8 cellular contexts compared by ENCODE assay signal in genomic region chr12:15789215-15790171, GRCh38. TPM values are rescaled to one million over a fixed set of nuclear protein-coding genes. Genes with fewer than 3 reads are reported as not detected.
DNase-seq lines count a peak whose midpoint lies in the region; TF ChIP-seq lines count a peak whose summit lies in the region.

Gene EPS8 (minus strand): TSS chr12:15789388. CDS start chr12:15682951, 106,437 bp downstream.

- no peaks in the 10 kb centered on the region for H4K20me1 ChIP-seq in H9 (ENCODE audit: control insufficient read depth, insufficient read depth, insufficient read length)

- H3K23ac ChIP-seq in H9 (ENCODE audit: insufficient read length, low read depth, low read length): no peak within 1 kb of the TSS

- no peak within 1 kb of the TSS for H2BK15ac ChIP-seq in H9 (ENCODE audit: low read depth, low read length)

- H2AK5ac ChIP-seq in H9 (ENCODE audit: insufficient read length, low read length): no peak within 1 kb of the TSS

- peak within 1 kb of the TSS; percentile 91 for H3K18ac ChIP-seq in H9 (ENCODE audit: insufficient read length, low read depth, low read length)

- H2BK120ac ChIP-seq in H9 (ENCODE audit: low read depth, low read length, poor library complexity, severe bottlenecking): no peak within 1 kb of the TSS

- H3K23me2 ChIP-seq in H9 (ENCODE audit: insufficient read length, low read depth, low read length, poor library complexity, severe bottlenecking): peaks cover 16% of the 10 kb centered on the region

- peak within 1 kb of the TSS; percentile 96 for H3K14ac ChIP-seq in H9 (ENCODE audit: insufficient read depth, low read length)

- H3K4me1 ChIP-seq in ES-I3 (ENCODE audit: insufficient read depth, low read length) (no peaks in the 10 kb centered on the region), H9 (ENCODE audit: insufficient read depth, low read length) (no peaks in the 10 kb centered on the region), neuron (ENCODE audit: insufficient read depth, low read length) (peaks cover 10% of the 10 kb centered on the region)

- no peak within 1 kb of the TSS for H3K56ac ChIP-seq in H9 (ENCODE audit: insufficient read length, low read depth, low read length)

- H3K36me3 ChIP-seq in ES-I3 (ENCODE audit: insufficient read depth, low read length) (no peaks in the 10 kb centered on the region), MG63 (peaks cover 22% of the 10 kb centered on the region), neuron (ENCODE audit: insufficient read depth, low read length) (no peaks in the 10 kb centered on the region)

- no peak for TF ChIP-seq CTCF in H9 (conservative IDR thresholded peaks at IDR 0.05)

- H3K27ac ChIP-seq in H9 (ENCODE audit: insufficient read length, low read depth, low read length): no peak within 1 kb of the TSS

- peaks cover 69% of the 10 kb centered on the region for H3K27me3 Mint-ChIP-seq in H9 (ENCODE audit: low read depth)

- peaks cover 16% of the 10 kb centered on the region in 2 experiments for H3K4me1 Mint-ChIP-seq in H9

- H2AFZ ChIP-seq in H9 (ENCODE audit: low read length) (peak within 1 kb of the TSS; percentile 59), neuron (ENCODE audit: low read depth, low read length) (peak within 1 kb of the TSS; percentile 82)

- H3K27me3 ChIP-seq in H9 (ENCODE audit: insufficient read depth, low read length) (peaks cover 3% of the 10 kb centered on the region; the same call in 1 of the 2 replicates), MG63 (no peaks in the 10 kb centered on the region), neuron (ENCODE audit: insufficient read depth, low read length) (no peaks in the 10 kb centered on the region)

- DNase-seq in H9 (peak; percentile 95), MG63 (peak; percentile 96), SIG-M5 treated with dmso at 0.1 percent for 504 hours (lab: John Stamatoyannopoulos, UW; ENCODE audit: unreplicated experiment) (peak; percentile 82), foreskin melanocyte (peak; percentile 86), stromal cell of bone marrow (ENCODE audit: low read depth) (peak; percentile 87)
- peak; percentile 75 to 85 (median 78) for DNase-seq in activated naive CD4-positive, alpha-beta T cell (lab: John Stamatoyannopoulos, UW)

- H3K4me3 Mint-ChIP-seq in H9: peak within 1 kb of the TSS; percentile 77 to 90

- H3K27ac Mint-ChIP-seq in H9: peak within 1 kb of the TSS in 2 of 3 experiments; percentile 1 to 24; a peak in 2 of 7 replicates

- no peaks in the 10 kb centered on the region for H3K79me2 ChIP-seq in H9 (ENCODE audit: insufficient read depth, low read length)

- H4K8ac ChIP-seq in H9 (replicated peaks; ENCODE audit: insufficient read length, low read depth, low read length): no peak within 1 kb of the TSS

- H3T11ph ChIP-seq in H9 (ENCODE audit: low read length): no peak within 1 kb of the TSS

- no peak within 1 kb of the TSS for H4K91ac ChIP-seq in H9 (ENCODE audit: insufficient read length, low read depth, low read length)

- peak within 1 kb of the TSS; percentile 72 for H3K4me2 ChIP-seq in H9 (ENCODE audit: insufficient read depth, insufficient read length, low read length)

- no peaks in the 10 kb centered on the region for H3K79me1 ChIP-seq in H9 (ENCODE audit: insufficient read depth, low read depth, low read length, poor library complexity, severe bottlenecking)

- H3K9ac ChIP-seq in ES-I3 (ENCODE audit: low read depth, low read length) (peak within 1 kb of the TSS; percentile 86), H9 (ENCODE audit: extremely low read depth, insufficient read length, low read length) (peak within 1 kb of the TSS; percentile 74)

- H3K4ac ChIP-seq in H9 (ENCODE audit: low read depth, low read length): no peak within 1 kb of the TSS

- WGBS in H9 (ENCODE audit: extremely low coverage, insufficient read length, low lambda C conversion rate): no CpG with 5 or more reads among the region's 85 CpGs

- H3K9me3 Mint-ChIP-seq in H9: no peaks in the 10 kb centered on the region; a peak in 1 of 5 replicates

- H4K5ac ChIP-seq in H9 (ENCODE audit: insufficient read length, low read depth, low read length): no peak within 1 kb of the TSS

- H3K9me3 ChIP-seq in ES-I3 (ENCODE audit: control insufficient read depth, insufficient read depth, low read length): peaks cover 3% of the 10 kb centered on the region; the same call in 1 of the 2 replicates
- no peaks in the 10 kb centered on the region for H3K9me3 ChIP-seq in H9 (ENCODE audit: control insufficient read depth, low read depth, low read length)
- H3K9me3 ChIP-seq in MG63: peaks cover 5% of the 10 kb centered on the region; the same call in 1 of the 2 replicates
- peaks cover 5% of the 10 kb centered on the region for H3K9me3 ChIP-seq in neuron (ENCODE audit: low read length)

- no peaks in the 10 kb centered on the region for H3K36me3 Mint-ChIP-seq in H9 (ENCODE audit: insufficient read depth in 1 of 3, low read depth in 3 of 3)

- no peak within 1 kb of the TSS for H2BK5ac ChIP-seq in H9 (ENCODE audit: insufficient read length, low read length)

- H2BK20ac ChIP-seq in H9 (ENCODE audit: low read depth, low read length, poor library complexity, severe bottlenecking): no peak within 1 kb of the TSS

- H3K4me3 ChIP-seq in MG63 (peak within 1 kb of the TSS; percentile 80), neuron (ENCODE audit: low read length) (peak within 1 kb of the TSS; percentile 66)

- no peak within 1 kb of the TSS for H2BK12ac ChIP-seq in H9 (ENCODE audit: insufficient read length, low read depth, low read length)

RNA-seq across cellular contexts. Expression of gene EPS8, which starts in this region (rescaled TPM):
- 1.9 and 2.2 TPM in 2 replicates for total RNA-seq in H9 (2021)
- total RNA-seq in MG63 (2014; rRNA removed; shearing (Covaris generic); ENCODE audit: low replicate concordance): 103 and 135 TPM in 2 replicates

Comparison
In these comparisons a context has a peak if more than half of its experiments do, and no peak if none do; other contexts are left out.
1. RNA of gene EPS8 (total RNA-seq): 103 to 135 TPM in MG63; 1.9 to 2.2 TPM in H9; every median in the first group is over 10 times any median in the second.
2. Peak in every context shown above with its lines, with median percentiles within 50 percentile points of each other: DNase-seq.